In genomic region chr10:1126461-1126860, GRCh38 we compare ENCODE assay signal across 1 cellular context.
TF ChIP-seq lines count a peak whose summit lies in the region.

No MANE protein-coding gene starts in this region.

TF ChIP-seq in WTC11, 78 proteins besides CTCF, POLR2A, EP300 and RAD21 (continued from another document):
- no peak for TF ChIP-seq ZNF532 (CRISPR knock-in tag; IDR thresholded peaks at IDR 0.05; ENCODE audit: borderline replicate concordance)
